In the genomic region with DNA sequence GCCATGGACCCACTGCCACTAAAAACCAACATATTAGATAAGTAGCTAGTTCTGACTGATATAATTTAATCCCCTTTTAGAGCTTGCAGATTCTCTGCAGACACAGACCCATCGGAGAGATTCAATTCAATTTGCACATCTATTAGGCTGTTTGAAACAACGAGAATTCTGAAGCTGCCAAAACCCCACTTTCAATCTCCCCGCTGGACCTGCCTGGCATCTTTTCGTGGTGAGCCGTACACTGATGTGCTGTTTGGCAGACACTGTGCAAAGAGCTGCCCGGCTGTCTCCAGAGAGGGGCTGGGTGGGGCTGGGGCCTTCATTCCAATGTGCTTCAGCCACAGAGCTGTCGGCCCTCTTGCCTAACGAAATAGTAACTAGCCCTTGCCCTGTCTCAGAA, we compare ENCODE assay signal across 24 cellular contexts. TPM values are rescaled to one million over a fixed set of nuclear protein-coding genes. Genes with fewer than 3 reads are reported as not detected.
DNase-seq lines count a peak whose midpoint lies in the region; ATAC-seq, FAIRE-seq and TF ChIP-seq lines count a peak whose summit lies in the region.
"Had no signal": no experiment of that assay in that cellular context is flagged by ENCODE, and none has a peak within 500 bp of the region (broad histone marks: within the 10 kb centered on the region; RNA-seq: fewer than 3 reads in every experiment).

No MANE protein-coding gene starts in this region.

- H3K27me3 Mint-ChIP-seq in WTC11 (ENCODE audit: low read depth) = no peaks in the 10 kb centered on the region

- peaks cover 29% of the 10 kb centered on the region for H3K4me1 Mint-ChIP-seq in WTC11

- H3K36me3 ChIP-seq in HUES6 (ENCODE audit: control insufficient read depth, insufficient read depth, low read length) (no peaks in the 10 kb centered on the region), lower lobe of right lung (no peaks in the 10 kb centered on the region)

- CTCF ChIA-PET in WTC11 (lab: Charles Lee) = interaction anchor here (0.5 to 1.2 kb wide), 4 partner anchors 34 to 345 kb away, joined by 3 to 4 read pairs (median 3); no protein-coding TSS in a partner anchor

- H3K27me3 ChIP-seq in HUES6 (ENCODE audit: control insufficient read depth, insufficient read depth, low read length) (no peaks in the 10 kb centered on the region), lower lobe of right lung (ENCODE audit: low read depth) (no peaks in the 10 kb centered on the region)

- no peak for TF ChIP-seq CTCF in WTC11 (IDR thresholded peaks at IDR 0.05)
- no peak for TF ChIP-seq CTCF in lower lobe of right lung (IDR thresholded peaks at IDR 0.05)

- H3K9me3 ChIP-seq in HUES6 (ENCODE audit: control insufficient read depth, insufficient read depth, low read depth, low read length) (peaks cover under 1% of the 10 kb centered on the region; the same call in 1 of the 2 replicates), lower lobe of right lung (no peaks in the 10 kb centered on the region)

- no peaks in the 10 kb centered on the region for H3K36me3 Mint-ChIP-seq in WTC11

- H3K4me3 ChIP-seq in HUES6 (ENCODE audit: low read depth, low read length) (no peak overlapping the region), lower lobe of right lung (no peak overlapping the region)
- H3K4me3 ChIP-seq: GM23248 had no signal

- no peak for ATAC-seq in WTC11
- no peak for ATAC-seq in lower lobe of right lung
- ATAC-seq in GM21423 (IDR thresholded peaks at IDR 0.05; ENCODE audit: unreplicated experiment) = no peak
- ATAC-seq: HCT116, HepG2 had no signal

- POLR2A ChIA-PET in WTC11 (lab: Charles Lee) = no interaction called here

- no peak overlapping the region for H3K9ac ChIP-seq in HUES6 (ENCODE audit: low read length)
- H3K9ac ChIP-seq: GM23248 had no signal

- peaks cover 3% of the 10 kb centered on the region; the same call in 1 of the 2 replicates for H3K9me3 Mint-ChIP-seq in WTC11

- peak overlapping the region; percentile 93; the same call in 1 of the 2 replicates for H3K27ac Mint-ChIP-seq in WTC11

- intact Hi-C loops in lower lobe of right lung (cut with DNase I) = no loop called here

- H3K4me1 ChIP-seq in HUES6 (ENCODE audit: control insufficient read depth, insufficient read depth, low read length) = peaks cover 23% of the 10 kb centered on the region
- no peaks in the 10 kb centered on the region for H3K4me1 ChIP-seq in lower lobe of right lung

- H3K4me3 Mint-ChIP-seq in WTC11 = no peak overlapping the region

- DNase-seq in WTC11 (ENCODE audit: low spot score) (no peak), myocyte (ENCODE audit: low read depth) (peak; percentile 11), NCI-H2029 (lab: John Stamatoyannopoulos, UW) (no peak), lower lobe of right lung (no peak), RCC 7860 (ENCODE audit: low spot score) (no peak)
- DNase-seq: ACHN, AML-193, DMS79 treated with DMSO at 0.1 percent for 48 hours, GM23248, KBM-7, NCI-H1105 treated with DMSO at 0.1 percent for 48 hours, NCI-H1694 treated with DMSO at 0.1 percent for 48 hours, NCI-H2107, NCI-H2227 treated with DMSO at 0.1 percent for 48 hours, NCI-H524, NCI-H82, OCI-M1, SHP77 had no signal

- no peak for FAIRE-seq in RCC 7860 (lab: Jason Lieb, UNC)
- FAIRE-seq: HepG2 had no signal

- H3K27ac ChIP-seq in HUES6 (ENCODE audit: low read depth, low read length) = peak overlapping the region; percentile 81; the same call in 1 of the 2 replicates
- H3K27ac ChIP-seq in lower lobe of right lung = no peak overlapping the region
- H3K27ac ChIP-seq: GM23248 had no signal

TF ChIP-seq in WTC11, 78 proteins besides CTCF, POLR2A, EP300 and RAD21 (continues in another document):
- TF ChIP-seq MXD4 (CRISPR knock-in tag; IDR thresholded peaks at IDR 0.05; ENCODE audit: borderline replicate concordance) (no peak), RELA (CRISPR knock-in tag; IDR thresholded peaks at IDR 0.05; ENCODE audit: borderline replicate concordance) (no peak), FOXK1 (CRISPR knock-in tag; IDR thresholded peaks at IDR 0.05) (no peak), IRF2 (CRISPR knock-in tag; IDR thresholded peaks at IDR 0.05; ENCODE audit: borderline replicate concordance, low read depth) (no peak), ZNF671 (CRISPR knock-in tag; IDR thresholded peaks at IDR 0.05) (no peak), GABPB1 (CRISPR knock-in tag; IDR thresholded peaks at IDR 0.05) (no peak), RORB (CRISPR knock-in tag; IDR thresholded peaks at IDR 0.05) (no peak), ZNF219 (CRISPR knock-in tag; IDR thresholded peaks at IDR 0.05; ENCODE audit: borderline replicate concordance) (no peak), CBFB (CRISPR knock-in tag; IDR thresholded peaks at IDR 0.05; ENCODE audit: low read depth) (no peak), ZNF263 (CRISPR knock-in tag; IDR thresholded peaks at IDR 0.05; ENCODE audit: low read depth) (no peak), NFE2L1 (CRISPR knock-in tag; IDR thresholded peaks at IDR 0.05) (no peak), NFYB (CRISPR knock-in tag; conservative IDR thresholded peaks at IDR 0.05; ENCODE audit: low read depth) (no peak)
- TF ChIP-seq, protein P1, sequence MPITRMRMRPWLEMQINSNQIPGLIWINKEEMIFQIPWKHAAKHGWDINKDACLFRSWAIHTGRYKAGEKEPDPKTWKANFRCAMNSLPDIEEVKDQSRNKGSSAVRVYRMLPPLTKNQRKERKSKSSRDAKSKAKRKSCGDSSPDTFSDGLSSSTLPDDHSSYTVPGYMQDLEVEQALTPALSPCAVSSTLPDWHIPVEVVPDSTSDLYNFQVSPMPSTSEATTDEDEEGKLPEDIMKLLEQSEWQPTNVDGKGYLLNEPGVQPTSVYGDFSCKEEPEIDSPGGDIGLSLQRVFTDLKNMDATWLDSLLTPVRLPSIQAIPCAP (CRISPR knock-in tag; IDR thresholded peaks at IDR 0.05) = no peak
- TF ChIP-seq, protein P2, sequence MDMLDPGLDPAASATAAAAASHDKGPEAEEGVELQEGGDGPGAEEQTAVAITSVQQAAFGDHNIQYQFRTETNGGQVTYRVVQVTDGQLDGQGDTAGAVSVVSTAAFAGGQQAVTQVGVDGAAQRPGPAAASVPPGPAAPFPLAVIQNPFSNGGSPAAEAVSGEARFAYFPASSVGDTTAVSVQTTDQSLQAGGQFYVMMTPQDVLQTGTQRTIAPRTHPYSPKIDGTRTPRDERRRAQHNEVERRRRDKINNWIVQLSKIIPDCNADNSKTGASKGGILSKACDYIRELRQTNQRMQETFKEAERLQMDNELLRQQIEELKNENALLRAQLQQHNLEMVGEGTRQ (CRISPR knock-in tag; IDR thresholded peaks at IDR 0.05) = no peak
- TF ChIP-seq, protein P3, sequence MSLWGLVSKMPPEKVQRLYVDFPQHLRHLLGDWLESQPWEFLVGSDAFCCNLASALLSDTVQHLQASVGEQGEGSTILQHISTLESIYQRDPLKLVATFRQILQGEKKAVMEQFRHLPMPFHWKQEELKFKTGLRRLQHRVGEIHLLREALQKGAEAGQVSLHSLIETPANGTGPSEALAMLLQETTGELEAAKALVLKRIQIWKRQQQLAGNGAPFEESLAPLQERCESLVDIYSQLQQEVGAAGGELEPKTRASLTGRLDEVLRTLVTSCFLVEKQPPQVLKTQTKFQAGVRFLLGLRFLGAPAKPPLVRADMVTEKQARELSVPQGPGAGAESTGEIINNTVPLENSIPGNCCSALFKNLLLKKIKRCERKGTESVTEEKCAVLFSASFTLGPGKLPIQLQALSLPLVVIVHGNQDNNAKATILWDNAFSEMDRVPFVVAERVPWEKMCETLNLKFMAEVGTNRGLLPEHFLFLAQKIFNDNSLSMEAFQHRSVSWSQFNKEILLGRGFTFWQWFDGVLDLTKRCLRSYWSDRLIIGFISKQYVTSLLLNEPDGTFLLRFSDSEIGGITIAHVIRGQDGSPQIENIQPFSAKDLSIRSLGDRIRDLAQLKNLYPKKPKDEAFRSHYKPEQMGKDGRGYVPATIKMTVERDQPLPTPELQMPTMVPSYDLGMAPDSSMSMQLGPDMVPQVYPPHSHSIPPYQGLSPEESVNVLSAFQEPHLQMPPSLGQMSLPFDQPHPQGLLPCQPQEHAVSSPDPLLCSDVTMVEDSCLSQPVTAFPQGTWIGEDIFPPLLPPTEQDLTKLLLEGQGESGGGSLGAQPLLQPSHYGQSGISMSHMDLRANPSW (CRISPR knock-in tag; conservative IDR thresholded peaks at IDR 0.05; ENCODE audit: low read depth) = no peak
- TF ChIP-seq, protein P4, sequence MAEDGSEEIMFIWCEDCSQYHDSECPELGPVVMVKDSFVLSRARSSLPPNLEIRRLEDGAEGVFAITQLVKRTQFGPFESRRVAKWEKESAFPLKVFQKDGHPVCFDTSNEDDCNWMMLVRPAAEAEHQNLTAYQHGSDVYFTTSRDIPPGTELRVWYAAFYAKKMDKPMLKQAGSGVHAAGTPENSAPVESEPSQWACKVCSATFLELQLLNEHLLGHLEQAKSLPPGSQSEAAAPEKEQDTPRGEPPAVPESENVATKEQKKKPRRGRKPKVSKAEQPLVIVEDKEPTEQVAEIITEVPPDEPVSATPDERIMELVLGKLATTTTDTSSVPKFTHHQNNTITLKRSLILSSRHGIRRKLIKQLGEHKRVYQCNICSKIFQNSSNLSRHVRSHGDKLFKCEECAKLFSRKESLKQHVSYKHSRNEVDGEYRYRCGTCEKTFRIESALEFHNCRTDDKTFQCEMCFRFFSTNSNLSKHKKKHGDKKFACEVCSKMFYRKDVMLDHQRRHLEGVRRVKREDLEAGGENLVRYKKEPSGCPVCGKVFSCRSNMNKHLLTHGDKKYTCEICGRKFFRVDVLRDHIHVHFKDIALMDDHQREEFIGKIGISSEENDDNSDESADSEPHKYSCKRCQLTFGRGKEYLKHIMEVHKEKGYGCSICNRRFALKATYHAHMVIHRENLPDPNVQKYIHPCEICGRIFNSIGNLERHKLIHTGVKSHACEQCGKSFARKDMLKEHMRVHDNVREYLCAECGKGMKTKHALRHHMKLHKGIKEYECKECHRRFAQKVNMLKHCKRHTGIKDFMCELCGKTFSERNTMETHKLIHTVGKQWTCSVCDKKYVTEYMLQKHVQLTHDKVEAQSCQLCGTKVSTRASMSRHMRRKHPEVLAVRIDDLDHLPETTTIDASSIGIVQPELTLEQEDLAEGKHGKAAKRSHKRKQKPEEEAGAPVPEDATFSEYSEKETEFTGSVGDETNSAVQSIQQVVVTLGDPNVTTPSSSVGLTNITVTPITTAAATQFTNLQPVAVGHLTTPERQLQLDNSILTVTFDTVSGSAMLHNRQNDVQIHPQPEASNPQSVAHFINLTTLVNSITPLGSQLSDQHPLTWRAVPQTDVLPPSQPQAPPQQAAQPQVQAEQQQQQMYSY (CRISPR knock-in tag; IDR thresholded peaks at IDR 0.05) = no peak
- TF ChIP-seq, protein P5, sequence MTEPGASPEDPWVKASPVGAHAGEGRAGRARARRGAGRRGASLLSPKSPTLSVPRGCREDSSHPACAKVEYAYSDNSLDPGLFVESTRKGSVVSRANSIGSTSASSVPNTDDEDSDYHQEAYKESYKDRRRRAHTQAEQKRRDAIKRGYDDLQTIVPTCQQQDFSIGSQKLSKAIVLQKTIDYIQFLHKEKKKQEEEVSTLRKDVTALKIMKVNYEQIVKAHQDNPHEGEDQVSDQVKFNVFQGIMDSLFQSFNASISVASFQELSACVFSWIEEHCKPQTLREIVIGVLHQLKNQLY (CRISPR knock-in tag; IDR thresholded peaks at IDR 0.05) = no peak

RNA-seq across cellular contexts. Expression of a gene that starts 42.1 kb away (rescaled TPM):
- not detected in 3 replicates for total RNA-seq in WTC11 (2021)
- not detected in 2 replicates for total RNA-seq in myocyte
- not detected for polyA plus RNA-seq in myocyte (2012)
- total RNA-seq in lower lobe of right lung = not detected
- total RNA-seq: G401, GM23248, HepG2, RPMI7951 had no signal
- polyA plus RNA-seq: GM23248, HepG2 had no signal
